ENCODE assay signal across 13 cellular contexts in the genomic region with DNA sequence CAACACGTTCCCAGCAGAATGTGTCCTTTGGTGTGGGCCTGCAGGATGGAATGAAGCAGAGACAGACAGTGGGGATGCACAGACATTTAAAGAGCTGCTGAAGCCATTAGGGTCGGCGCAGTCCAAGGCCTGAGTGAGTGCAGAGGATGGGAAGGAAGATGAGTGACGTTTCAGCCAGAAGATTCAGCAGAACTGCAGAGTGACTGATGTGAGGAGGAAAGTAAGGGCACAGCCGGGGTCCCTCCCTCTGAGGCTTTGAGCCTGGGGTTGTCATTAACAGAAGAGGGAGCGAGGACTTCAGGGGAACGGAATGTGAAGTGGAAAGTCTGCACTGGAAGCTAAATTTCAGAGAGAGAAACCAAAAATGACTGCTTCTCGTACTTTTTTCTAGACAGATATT.
DNase-seq lines count a peak whose midpoint lies in the region; ATAC-seq, FAIRE-seq and TF ChIP-seq lines count a peak whose summit lies in the region.
"Had no signal": no experiment of that assay in that cellular context is flagged by ENCODE, and none has a peak within 500 bp of the region (broad histone marks: within the 10 kb centered on the region; RNA-seq: fewer than 3 reads in every experiment).

No MANE protein-coding gene starts in this region.

- ATAC-seq in HG02759 (IDR thresholded peaks at IDR 0.05; ENCODE audit: unreplicated experiment) (no peak), HG02840 (IDR thresholded peaks at IDR 0.05; ENCODE audit: low FRiP score, unreplicated experiment) (no peak)

- no peak for TF ChIP-seq CTCF in astrocyte (IDR thresholded peaks at IDR 0.05; ENCODE audit: insufficient read depth, low read depth, low read length)
- no peak for TF ChIP-seq CTCF in GM10248 (IDR thresholded peaks at IDR 0.05; ENCODE audit: control extremely low read depth, extremely low read depth, low read depth, missing control alignments)

- peak overlapping the region; percentile 92 for H3K27ac Mint-ChIP-seq in astrocyte (ENCODE audit: unreplicated experiment)
- H3K27ac Mint-ChIP-seq: activated naive CD4-positive, alpha-beta T cell treated with anti-CD3 and anti-CD28 coated beads, Interleukin-2, amount 10 ng/mL, durations not matched to agents 7 days and 5 days had no signal

- H4K20me1 ChIP-seq in BLaER1: no peaks in the 10 kb centered on the region
- no peaks in the 10 kb centered on the region for H4K20me1 ChIP-seq in astrocyte (ENCODE audit: insufficient read depth, low read length)

- H3K9ac ChIP-seq in BLaER1 (no peak overlapping the region), astrocyte (ENCODE audit: low read length) (no peak overlapping the region), skeletal muscle tissue (ENCODE audit: low read depth in 1 of 3, low read length in 3 of 3) (no peak overlapping the region)

- peaks cover 32% of the 10 kb centered on the region for H3K36me3 Mint-ChIP-seq in astrocyte (ENCODE audit: low read depth, unreplicated experiment)
- H3K36me3 Mint-ChIP-seq: activated naive CD4-positive, alpha-beta T cell treated with anti-CD3 and anti-CD28 coated beads, Interleukin-2, amount 10 ng/mL, durations not matched to agents 7 days and 5 days had no signal

- peaks cover 4% of the 10 kb centered on the region for H3K9me3 Mint-ChIP-seq in astrocyte (ENCODE audit: unreplicated experiment)
- H3K9me3 Mint-ChIP-seq: activated naive CD4-positive, alpha-beta T cell treated with anti-CD3 and anti-CD28 coated beads, Interleukin-2, amount 10 ng/mL, durations not matched to agents 7 days and 5 days had no signal

- H3K27me3 ChIP-seq in BLaER1 (no peaks in the 10 kb centered on the region), astrocyte (ENCODE audit: insufficient read depth, low read length) (no peaks in the 10 kb centered on the region), skeletal muscle tissue (ENCODE audit: control insufficient read depth in 3 of 3, insufficient read depth in 3 of 3, low read length in 3 of 3) (no peaks in the 10 kb centered on the region)
- H3K27me3 ChIP-seq: gastrocnemius medialis had no signal

- DNase-seq in astrocyte (ENCODE audit: low read depth): no peak
- DNase-seq in hepatic stellate cell (ENCODE audit: low spot score): peak; percentile 42
- DNase-seq in NCI-H524 (lab: John Stamatoyannopoulos, UW): no peak
- DNase-seq in GM10248 (ENCODE audit: extremely low spot score): no peak
- DNase-seq: activated CD4-positive, alpha-beta T cell treated with anti-CD3 and anti-CD28 coated beads, Interleukin-2, amount 50 U/mL, for 1 hour; activated naive CD4-positive, alpha-beta T cell treated with anti-CD3 and anti-CD28 coated beads, Interleukin-2, amount 10 ng/mL, durations not matched to agents 7 days and 5 days; dermis blood vessel endothelial cell; gastrocnemius medialis; NCI-H69 had no signal

- H3K4me1 Mint-ChIP-seq in astrocyte (ENCODE audit: low read depth, unreplicated experiment): peaks cover 36% of the 10 kb centered on the region
- H3K4me1 Mint-ChIP-seq: activated naive CD4-positive, alpha-beta T cell treated with anti-CD3 and anti-CD28 coated beads, Interleukin-2, amount 10 ng/mL, durations not matched to agents 7 days and 5 days had no signal

- H3K4me3 Mint-ChIP-seq in astrocyte (ENCODE audit: unreplicated experiment): no peak overlapping the region
- H3K4me3 Mint-ChIP-seq: activated naive CD4-positive, alpha-beta T cell treated with anti-CD3 and anti-CD28 coated beads, Interleukin-2, amount 10 ng/mL, durations not matched to agents 7 days and 5 days had no signal

- H3K4me1 ChIP-seq in BLaER1 (peaks cover 12% of the 10 kb centered on the region; the same call in 1 of the 2 replicates), astrocyte (ENCODE audit: insufficient read depth, low read length) (peaks cover 11% of the 10 kb centered on the region), skeletal muscle tissue (ENCODE audit: control insufficient read depth in 3 of 3, insufficient read depth in 3 of 3, low read length in 3 of 3) (peaks cover 0 to 5% (median 3%) of the 10 kb centered on the region in 3 donors)
- H3K4me1 ChIP-seq: gastrocnemius medialis had no signal

- POLR2A ChIA-PET in GM10248 (lab: Yijun Ruan, JAX): no interaction called here

- H2AFZ ChIP-seq in astrocyte (ENCODE audit: low read depth, low read length): no peak overlapping the region

- FAIRE-seq in astrocyte (lab: Jason Lieb, UNC): no peak

- H3K9me3 ChIP-seq in BLaER1 (peaks cover 23% of the 10 kb centered on the region), astrocyte (ENCODE audit: insufficient read depth, low read depth, low read length) (no peaks in the 10 kb centered on the region), skeletal muscle tissue (ENCODE audit: control insufficient read depth in 3 of 3, low read length in 3 of 3) (no peaks in the 10 kb centered on the region)
- H3K9me3 ChIP-seq: gastrocnemius medialis had no signal

- CTCF ChIA-PET in GM10248 (lab: Yijun Ruan, JAX): interaction anchor here (1.0 to 1.7 kb wide), 2 partner anchors 10 to 47 kb away, joined by 3 to 4 read pairs; no protein-coding TSS in a partner anchor

- H3K4me2 ChIP-seq in BLaER1 (peak overlapping the region; percentile 9; the same call in 1 of the 2 replicates), astrocyte (ENCODE audit: low read length) (no peak overlapping the region)

- H3K4me3 ChIP-seq in BLaER1 (no peak overlapping the region), astrocyte (ENCODE audit: insufficient read depth, low read depth, low read length) (no peak overlapping the region), skeletal muscle tissue (ENCODE audit: low read length in 3 of 3) (no peak overlapping the region)
- H3K4me3 ChIP-seq: gastrocnemius medialis had no signal

- no peaks in the 10 kb centered on the region for H3K27me3 Mint-ChIP-seq in astrocyte (ENCODE audit: low read depth, unreplicated experiment)
- H3K27me3 Mint-ChIP-seq: activated naive CD4-positive, alpha-beta T cell treated with anti-CD3 and anti-CD28 coated beads, Interleukin-2, amount 10 ng/mL, durations not matched to agents 7 days and 5 days had no signal

- no peaks in the 10 kb centered on the region for H3K79me2 ChIP-seq in astrocyte (ENCODE audit: insufficient read depth, low read length)

- H3K27ac ChIP-seq in BLaER1 (no peak overlapping the region), astrocyte (ENCODE audit: low read depth, low read length) (no peak overlapping the region), skeletal muscle tissue (ENCODE audit: low read depth, low read length) (peak overlapping the region; percentile 40)

- H3K36me3 ChIP-seq in BLaER1: peaks cover 16% of the 10 kb centered on the region
- H3K36me3 ChIP-seq in astrocyte (ENCODE audit: insufficient read depth, low read length): no peaks in the 10 kb centered on the region
- peaks cover 4 to 28% (median 14%) of the 10 kb centered on the region in 3 donors for H3K36me3 ChIP-seq in skeletal muscle tissue (ENCODE audit: control insufficient read depth in 3 of 3, insufficient read depth in 3 of 3, low read length in 3 of 3)
